21 cellular contexts compared by ENCODE assay signal in genomic region chr5:168965638-168966037, GRCh38.
DNase-seq lines count a peak whose midpoint lies in the region; ATAC-seq and TF ChIP-seq lines count a peak whose summit lies in the region.
"Had no signal": no experiment of that assay in that cellular context is flagged by ENCODE, and none has a peak within 500 bp of the region (broad histone marks: within the 10 kb centered on the region; RNA-seq: fewer than 3 reads in every experiment).

No MANE protein-coding gene starts in this region.

- 77 to 78% methylated on average over 5 of the region's 5 CpGs for WGBS in heart right ventricle, 2 donors

- H3K36me3 ChIP-seq in right atrium auricular region, result no peaks in the 10 kb centered on the region
- no peaks in the 10 kb centered on the region for H3K36me3 ChIP-seq in heart right ventricle
- H3K36me3 ChIP-seq: BE2C, BLaER1 had no signal

- TF ChIP-seq CTCF in right atrium auricular region (IDR thresholded peaks at IDR 0.05) (no peak), heart right ventricle (IDR thresholded peaks at IDR 0.05) (no peak)

- ATAC-seq in Right ventricle myocardium superior (ENCODE audit: poor library complexity), result peak; percentile 34
- no peak for ATAC-seq in left ventricle myocardium superior
- no peak for ATAC-seq in heart right ventricle
- ATAC-seq: GM12878 had no signal

- peaks cover 0 to 30% of the 10 kb centered on the region in 2 donors for H3K4me1 ChIP-seq in right atrium auricular region
- peaks cover 0 to 4% (median 0%) of the 10 kb centered on the region in 9 donors for H3K4me1 ChIP-seq in heart right ventricle
- H3K4me1 ChIP-seq: BE2C, BLaER1 had no signal

- DNase-seq in Right ventricle myocardium superior (no peak), left ventricle myocardium superior (no peak), right atrium auricular region (ENCODE audit: low spot score) (no peak), heart right ventricle (no peak)
- DNase-seq: 8988T; ACHN; BE2C; C1 segment of cervical spinal cord; CD4-positive, alpha-beta memory T cell; CD4-positive, CD25-positive, alpha-beta regulatory T cell; CD8-positive, alpha-beta memory T cell; COR-L47; DMS 273 treated with DMSO at 0.1 percent for 48 hours; DMS153; DMS53; DMS79; DND-41; EL; GDM1 had no signal

- H3K27me3 ChIP-seq in right atrium auricular region (no peaks in the 10 kb centered on the region), heart right ventricle (peaks cover 0 to 5% (median 0%) of the 10 kb centered on the region in 7 donors)
- H3K27me3 ChIP-seq: BE2C, BLaER1 had no signal

- intact Hi-C loops in Right ventricle myocardium superior (cut with DNase I), result no loop called here
- intact Hi-C loops in left ventricle myocardium superior (cut with micrococcal nuclease), result no loop called here
- intact Hi-C loops in heart right ventricle (cut with DNase I), result no loop called here

- no peak overlapping the region for H3K4me3 ChIP-seq in right atrium auricular region
- no peak overlapping the region for H3K4me3 ChIP-seq in heart right ventricle
- H3K4me3 ChIP-seq: BLaER1, GM12878 had no signal

- peak overlapping the region; percentile 63 to 87 for H3K27ac ChIP-seq in right atrium auricular region
- no peak overlapping the region for H3K27ac ChIP-seq in heart right ventricle
- H3K27ac ChIP-seq: BLaER1 had no signal

- H3K9me3 ChIP-seq in right atrium auricular region (no peaks in the 10 kb centered on the region), heart right ventricle (no peaks in the 10 kb centered on the region)
- H3K9me3 ChIP-seq: BE2C, BLaER1 had no signal

Comparison
In these comparisons a context has a peak if more than half of its experiments do, and no peak if none do; other contexts are left out.
1. H3K27ac ChIP-seq: peak in right atrium auricular region (2 of 2); none in heart right ventricle (0 of 10).